28 cellular contexts compared by ENCODE assay signal in genomic region chr1:223521150-223521549, GRCh38.
"Had no signal": no experiment of that assay in that cellular context is flagged by ENCODE, and none has a peak within 500 bp of the region (broad histone marks: within the 10 kb centered on the region; RNA-seq: fewer than 3 reads in every experiment).

No MANE protein-coding gene starts in this region.

- ATAC-seq: effector memory CD8-positive, alpha-beta T cell; esophagus mucosa; foreskin keratinocyte; gastrocnemius medialis; gastroesophageal sphincter; heart left ventricle; heart right ventricle had no signal

- H3K27me3 ChIP-seq: colonic mucosa, gastrocnemius medialis had no signal

- DNase-seq: colonic mucosa; cortex of kidney; dermis blood vessel endothelial cell; dorsolateral prefrontal cortex; effector CD4-positive, alpha-beta T cell; effector CD8-positive, alpha-beta T cell; effector memory CD4-positive, alpha-beta T cell; effector memory CD8-positive, alpha-beta T cell; endodermal cell; erythroblast; esophagus squamous epithelium; foreskin fibroblast; foreskin keratinocyte; foreskin melanocyte; gastrocnemius medialis; glutamatergic neuron; head of caudate nucleus; heart left ventricle; heart right ventricle had no signal

- H3K4me3 ChIP-seq: colonic mucosa, coronary artery, dorsolateral prefrontal cortex, esophagus muscularis mucosa, esophagus squamous epithelium, gastrocnemius medialis, gastroesophageal sphincter, heart left ventricle, heart right ventricle had no signal

- H3K27ac ChIP-seq: colonic mucosa, coronary artery, dorsolateral prefrontal cortex, epithelial cell of prostate, esophagus muscularis mucosa, esophagus squamous epithelium, foreskin keratinocyte, gastrocnemius medialis, gastroesophageal sphincter, heart left ventricle, heart right ventricle had no signal

- FAIRE-seq: colon, endometrium, endothelial cell of umbilical vein, frontal cortex had no signal

- H3K9me3 ChIP-seq: colonic mucosa, esophagus squamous epithelium, gastrocnemius medialis, gastroesophageal sphincter, heart left ventricle, heart right ventricle had no signal

- H3K4me1 ChIP-seq: colonic mucosa, esophagus muscularis mucosa, esophagus squamous epithelium, foreskin keratinocyte, gastrocnemius medialis, gastroesophageal sphincter, heart left ventricle, heart right ventricle had no signal

- H3K36me3 ChIP-seq: colonic mucosa, esophagus muscularis mucosa, esophagus squamous epithelium, gastrocnemius medialis, gastroesophageal sphincter, heart left ventricle, heart right ventricle had no signal
